Comparison of ENCODE assay signal across 18 cellular contexts in genomic region chr12:67735868-67736267, GRCh38.
DNase-seq lines count a peak whose midpoint lies in the region; ATAC-seq lines count a peak whose summit lies in the region.
"Had no signal": no experiment of that assay in that cellular context is flagged by ENCODE, and none has a peak within 500 bp of the region (broad histone marks: within the 10 kb centered on the region; RNA-seq: fewer than 3 reads in every experiment).

No MANE protein-coding gene starts in this region.

- DNase-seq in activated naive CD8-positive, alpha-beta T cell treated with anti-CD3 and anti-CD28 coated beads, Interleukin-2, amount 10 ng/mL, durations not matched to agents 7 days and 5 days, result no peak
- DNase-seq in activated naive CD8-positive, alpha-beta T cell treated with anti-CD3 and anti-CD28 coated beads, Interleukin-2, amount 50 U/mL, for 24 hours, result no peak
- DNase-seq in H7 (peak; percentile 5), left ventricle myocardium superior (no peak), mesendoderm (peak; percentile 40), glomerular visceral epithelial cell (ENCODE audit: extremely low spot score) (no peak), HAP-1 (ENCODE audit: low spot score in 2 of 2) (no peak), activated T-cell treated with anti-CD3 and anti-CD28 coated beads for 4 hours (no peak)
- DNase-seq: AML-193; Caco-2; CD4-positive, alpha-beta T cell; GM23248; HFFc6 had no signal

- no peaks in the 10 kb centered on the region for H3K36me3 Mint-ChIP-seq in activated naive CD8-positive, alpha-beta T cell treated with anti-CD3 and anti-CD28 coated beads, Interleukin-2, amount 10 ng/mL, durations not matched to agents 7 days and 5 days
- H3K36me3 Mint-ChIP-seq in activated naive CD8-positive, alpha-beta T cell treated with anti-CD3 and anti-CD28 coated beads, Interleukin-2, amount 50 U/mL, for 24 hours (ENCODE audit: low read depth), result no peaks in the 10 kb centered on the region

- H3K79me1 ChIP-seq in mesendoderm (ENCODE audit: low read length), result no peaks in the 10 kb centered on the region

- H3K27me3 ChIP-seq in H7 (ENCODE audit: control insufficient read depth, insufficient read depth, low read length) (no peaks in the 10 kb centered on the region), mesendoderm (ENCODE audit: insufficient read depth, low read length, poor library complexity) (no peaks in the 10 kb centered on the region), HAP-1 (ENCODE audit: low read depth) (no peaks in the 10 kb centered on the region; the same call in 1 of the 2 replicates)

- H3K4me2 ChIP-seq in mesendoderm (ENCODE audit: low read length), result no peak overlapping the region
- H3K4me2 ChIP-seq: A549 had no signal

- no peaks in the 10 kb centered on the region for H3K9me3 Mint-ChIP-seq in activated naive CD8-positive, alpha-beta T cell treated with anti-CD3 and anti-CD28 coated beads, Interleukin-2, amount 10 ng/mL, durations not matched to agents 7 days and 5 days
- no peaks in the 10 kb centered on the region for H3K9me3 Mint-ChIP-seq in activated naive CD8-positive, alpha-beta T cell treated with anti-CD3 and anti-CD28 coated beads, Interleukin-2, amount 50 U/mL, for 24 hours
- H3K9me3 Mint-ChIP-seq: CD4-positive, alpha-beta T cell; HFFc6 had no signal

- no peak overlapping the region for H4K5ac ChIP-seq in mesendoderm (ENCODE audit: low read length)

- H3K79me2 ChIP-seq in mesendoderm (ENCODE audit: control insufficient read depth, insufficient read depth, low read length), result no peaks in the 10 kb centered on the region

- H3K4me3 ChIP-seq in H7 (ENCODE audit: insufficient read depth, low read depth, low read length), result no peak overlapping the region
- H3K4me3 ChIP-seq in mesendoderm (ENCODE audit: low read length), result no peak overlapping the region
- no peak overlapping the region for H3K4me3 ChIP-seq in HAP-1
- H3K4me3 ChIP-seq: A549, GM23248 had no signal

- no peaks in the 10 kb centered on the region for H3K9me3 ChIP-seq in HAP-1
- H3K9me3 ChIP-seq: A549, Caco-2 had no signal

- no peak overlapping the region for H2BK120ac ChIP-seq in mesendoderm (ENCODE audit: low read depth, low read length)

- H3K36me3 ChIP-seq in H7 (replicated peaks; ENCODE audit: control insufficient read depth, insufficient read depth, low read length), result no peaks in the 10 kb centered on the region
- no peaks in the 10 kb centered on the region for H3K36me3 ChIP-seq in mesendoderm (ENCODE audit: control insufficient read depth, insufficient read depth, low read length)
- H3K36me3 ChIP-seq in HAP-1 (replicated peaks), result no peaks in the 10 kb centered on the region

- intact Hi-C loops in left ventricle myocardium superior (cut with micrococcal nuclease), result no loop called here

- no peak overlapping the region for H3K18ac ChIP-seq in mesendoderm (ENCODE audit: low read length)

- ATAC-seq in activated naive CD8-positive, alpha-beta T cell treated with anti-CD3 and anti-CD28 coated beads, Interleukin-2, amount 10 ng/mL, durations not matched to agents 7 days and 5 days (ENCODE audit: low read depth), result no peak
- no peak for ATAC-seq in activated naive CD8-positive, alpha-beta T cell treated with anti-CD3 and anti-CD28 coated beads, Interleukin-2, amount 50 U/mL, for 24 hours
- ATAC-seq in left ventricle myocardium superior, result peak; percentile 91
- ATAC-seq: A549, HCT116, HepG2 had no signal

- H3K27me3 Mint-ChIP-seq in activated naive CD8-positive, alpha-beta T cell treated with anti-CD3 and anti-CD28 coated beads, Interleukin-2, amount 10 ng/mL, durations not matched to agents 7 days and 5 days, result peaks cover 2% of the 10 kb centered on the region
- H3K27me3 Mint-ChIP-seq in activated naive CD8-positive, alpha-beta T cell treated with anti-CD3 and anti-CD28 coated beads, Interleukin-2, amount 50 U/mL, for 24 hours, result peaks cover 2% of the 10 kb centered on the region
- H3K27me3 Mint-ChIP-seq: CD4-positive, alpha-beta T cell had no signal

- no peak overlapping the region for H2BK5ac ChIP-seq in mesendoderm (ENCODE audit: low read length)

- no peaks in the 10 kb centered on the region for H3K4me1 ChIP-seq in mesendoderm (ENCODE audit: control insufficient read depth, low read depth, low read length)
- H3K4me1 ChIP-seq in HAP-1, result no peaks in the 10 kb centered on the region
- H3K4me1 ChIP-seq: A549, Caco-2 had no signal

- POLR2A ChIA-PET in activated naive CD8-positive, alpha-beta T cell treated with anti-CD3 and anti-CD28 coated beads, Interleukin-2, amount 10 ng/mL, durations not matched to agents 7 days and 5 days (lab: Charles Lee), result no interaction called here

- no peak overlapping the region for H3K9ac ChIP-seq in mesendoderm (ENCODE audit: low read length)
- H3K9ac ChIP-seq: GM23248 had no signal

- H2AK5ac ChIP-seq in mesendoderm (ENCODE audit: low read length), result no peak overlapping the region

- no peak overlapping the region for H3K4ac ChIP-seq in mesendoderm (ENCODE audit: low read depth, low read length)

- WGBS in mesendoderm (ENCODE audit: extremely low coverage, insufficient coverage, low lambda C conversion rate), result no CpG with 5 or more reads among the region's 4 CpGs

- H3K23ac ChIP-seq in mesendoderm (ENCODE audit: low read length), result no peak overlapping the region

- no peak overlapping the region for H3K56ac ChIP-seq in mesendoderm (ENCODE audit: low read length)

- H3K4me1 Mint-ChIP-seq in activated naive CD8-positive, alpha-beta T cell treated with anti-CD3 and anti-CD28 coated beads, Interleukin-2, amount 10 ng/mL, durations not matched to agents 7 days and 5 days, result no peaks in the 10 kb centered on the region
- no peaks in the 10 kb centered on the region for H3K4me1 Mint-ChIP-seq in activated naive CD8-positive, alpha-beta T cell treated with anti-CD3 and anti-CD28 coated beads, Interleukin-2, amount 50 U/mL, for 24 hours

- H2BK15ac ChIP-seq in mesendoderm (replicated peaks; ENCODE audit: low read depth), result no peak overlapping the region

- H3K27ac ChIP-seq in mesendoderm (ENCODE audit: low read depth, low read length), result no peak overlapping the region
- H3K27ac ChIP-seq: 22Rv1, A549, C4-2B, GM23248 had no signal

- in situ Hi-C loops in HAP-1 (cut with MboI; ENCODE audit: low sequenced_read_pairs), result no loop called here

- no peak overlapping the region for H3K4me3 Mint-ChIP-seq in activated naive CD8-positive, alpha-beta T cell treated with anti-CD3 and anti-CD28 coated beads, Interleukin-2, amount 10 ng/mL, durations not matched to agents 7 days and 5 days
- no peak overlapping the region for H3K4me3 Mint-ChIP-seq in activated naive CD8-positive, alpha-beta T cell treated with anti-CD3 and anti-CD28 coated beads, Interleukin-2, amount 50 U/mL, for 24 hours
- H3K4me3 Mint-ChIP-seq: CD4-positive, alpha-beta T cell; HFFc6 had no signal

- no peak overlapping the region for H4K8ac ChIP-seq in mesendoderm (ENCODE audit: low read depth, low read length)

- H3K27ac Mint-ChIP-seq in activated naive CD8-positive, alpha-beta T cell treated with anti-CD3 and anti-CD28 coated beads, Interleukin-2, amount 10 ng/mL, durations not matched to agents 7 days and 5 days, result peak overlapping the region; percentile 44
- no peak overlapping the region for H3K27ac Mint-ChIP-seq in activated naive CD8-positive, alpha-beta T cell treated with anti-CD3 and anti-CD28 coated beads, Interleukin-2, amount 50 U/mL, for 24 hours
- H3K27ac Mint-ChIP-seq: CD4-positive, alpha-beta T cell; HFFc6 had no signal

Comparison
In these comparisons a context has a peak if more than half of its experiments do, and no peak if none do; other contexts are left out.
1. DNase-seq: peak in H7 (single experiment) and mesendoderm (single experiment); none in activated naive CD8-positive, alpha-beta T cell treated with anti-CD3 and anti-CD28 coated beads, Interleukin-2, amount 10 ng/mL, durations not matched to agents 7 days and 5 days (single experiment), activated naive CD8-positive, alpha-beta T cell treated with anti-CD3 and anti-CD28 coated beads, Interleukin-2, amount 50 U/mL, for 24 hours (single experiment), left ventricle myocardium superior (single experiment), glomerular visceral epithelial cell (single experiment), HAP-1 (0 of 2) and activated T-cell treated with anti-CD3 and anti-CD28 coated beads for 4 hours (single experiment).